In genomic region chr3:42545284-42545900, GRCh38 we compare ENCODE assay signal across 2 cellular contexts.
TF ChIP-seq lines count a peak whose summit lies in the region.

No MANE protein-coding gene starts in this region.

TF ChIP-seq in endothelial cell of umbilical vein, 7 proteins besides CTCF, POLR2A, EP300 and RAD21:
- TF ChIP-seq JUN (IDR thresholded peaks at IDR 0.05; ENCODE audit: borderline replicate concordance, insufficient read depth, insufficient read length, low read depth) (no peak), EZH2 (IDR thresholded peaks at IDR 0.05; ENCODE audit: borderline replicate concordance, low read depth, low read length, severe bottlenecking) (no peak), FOS (IDR thresholded peaks at IDR 0.05; ENCODE audit: borderline replicate concordance, insufficient read depth, low read length) (no peak), MAX (IDR thresholded peaks at IDR 0.05; ENCODE audit: insufficient read depth, insufficient read length) (no peak), GATA2 (IDR thresholded peaks at IDR 0.05; ENCODE audit: insufficient read depth, insufficient read length, low read depth, low read length) (no peak), POLR2AphosphoS5 (IDR thresholded peaks at IDR 0.05; ENCODE audit: insufficient read depth, low read depth, low read length) (no peak), MYC (IDR thresholded peaks at IDR 0.05; ENCODE audit: low read depth, low read length) (no peak)

TF ChIP-seq in HepG2, 621 proteins besides CTCF, POLR2A, EP300 and RAD21:
- TF ChIP-seq ZBTB34 (CRISPR knock-in tag; IDR thresholded peaks at IDR 0.05), result no peak
- no peak for TF ChIP-seq ZNF234 (CRISPR knock-in tag; conservative IDR thresholded peaks at IDR 0.05)
- no peak for TF ChIP-seq ETV6 (CRISPR knock-in tag; conservative IDR thresholded peaks at IDR 0.05)
- no peak for TF ChIP-seq PRMT3 (CRISPR knock-in tag; IDR thresholded peaks at IDR 0.05; ENCODE audit: borderline replicate concordance, low read depth)
- no peak for TF ChIP-seq ZNF580 (CRISPR knock-in tag; IDR thresholded peaks at IDR 0.05; ENCODE audit: borderline replicate concordance, low read depth)
- TF ChIP-seq UBTF (CRISPR knock-in tag; IDR thresholded peaks at IDR 0.05), result no peak
- TF ChIP-seq ZBTB38 (CRISPR knock-in tag; IDR thresholded peaks at IDR 0.05), result no peak
- TF ChIP-seq, protein P1, sequence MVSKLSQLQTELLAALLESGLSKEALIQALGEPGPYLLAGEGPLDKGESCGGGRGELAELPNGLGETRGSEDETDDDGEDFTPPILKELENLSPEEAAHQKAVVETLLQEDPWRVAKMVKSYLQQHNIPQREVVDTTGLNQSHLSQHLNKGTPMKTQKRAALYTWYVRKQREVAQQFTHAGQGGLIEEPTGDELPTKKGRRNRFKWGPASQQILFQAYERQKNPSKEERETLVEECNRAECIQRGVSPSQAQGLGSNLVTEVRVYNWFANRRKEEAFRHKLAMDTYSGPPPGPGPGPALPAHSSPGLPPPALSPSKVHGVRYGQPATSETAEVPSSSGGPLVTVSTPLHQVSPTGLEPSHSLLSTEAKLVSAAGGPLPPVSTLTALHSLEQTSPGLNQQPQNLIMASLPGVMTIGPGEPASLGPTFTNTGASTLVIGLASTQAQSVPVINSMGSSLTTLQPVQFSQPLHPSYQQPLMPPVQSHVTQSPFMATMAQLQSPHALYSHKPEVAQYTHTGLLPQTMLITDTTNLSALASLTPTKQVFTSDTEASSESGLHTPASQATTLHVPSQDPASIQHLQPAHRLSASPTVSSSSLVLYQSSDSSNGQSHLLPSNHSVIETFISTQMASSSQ (IDR thresholded peaks at IDR 0.05; ENCODE audit: low read depth), result no peak
- TF ChIP-seq, protein P1 (CRISPR knock-in tag; IDR thresholded peaks at IDR 0.05; ENCODE audit: borderline replicate concordance), result no peak
- TF ChIP-seq ZBTB3 (CRISPR knock-in tag; IDR thresholded peaks at IDR 0.05; ENCODE audit: borderline replicate concordance, low read depth), result no peak
- TF ChIP-seq TCF12 (IDR thresholded peaks at IDR 0.05), result no peak
- TF ChIP-seq TCF12 (CRISPR knock-in tag; IDR thresholded peaks at IDR 0.05), result no peak
- no peak for TF ChIP-seq ZNF17 (CRISPR knock-in tag; IDR thresholded peaks at IDR 0.05)
- no peak for TF ChIP-seq MAFF (IDR thresholded peaks at IDR 0.05; ENCODE audit: low read depth, low read length)
- no peak for TF ChIP-seq ZSCAN25 (CRISPR knock-in tag; IDR thresholded peaks at IDR 0.05)
- TF ChIP-seq ZBTB21 (CRISPR knock-in tag; IDR thresholded peaks at IDR 0.05), result no peak
- TF ChIP-seq RFXANK (CRISPR knock-in tag; IDR thresholded peaks at IDR 0.05), result no peak
- no peak for TF ChIP-seq CHCHD3 (CRISPR knock-in tag; IDR thresholded peaks at IDR 0.05)
- no peak for TF ChIP-seq ZNF326 (CRISPR knock-in tag; IDR thresholded peaks at IDR 0.05; ENCODE audit: borderline replicate concordance)
- TF ChIP-seq, protein P2, sequence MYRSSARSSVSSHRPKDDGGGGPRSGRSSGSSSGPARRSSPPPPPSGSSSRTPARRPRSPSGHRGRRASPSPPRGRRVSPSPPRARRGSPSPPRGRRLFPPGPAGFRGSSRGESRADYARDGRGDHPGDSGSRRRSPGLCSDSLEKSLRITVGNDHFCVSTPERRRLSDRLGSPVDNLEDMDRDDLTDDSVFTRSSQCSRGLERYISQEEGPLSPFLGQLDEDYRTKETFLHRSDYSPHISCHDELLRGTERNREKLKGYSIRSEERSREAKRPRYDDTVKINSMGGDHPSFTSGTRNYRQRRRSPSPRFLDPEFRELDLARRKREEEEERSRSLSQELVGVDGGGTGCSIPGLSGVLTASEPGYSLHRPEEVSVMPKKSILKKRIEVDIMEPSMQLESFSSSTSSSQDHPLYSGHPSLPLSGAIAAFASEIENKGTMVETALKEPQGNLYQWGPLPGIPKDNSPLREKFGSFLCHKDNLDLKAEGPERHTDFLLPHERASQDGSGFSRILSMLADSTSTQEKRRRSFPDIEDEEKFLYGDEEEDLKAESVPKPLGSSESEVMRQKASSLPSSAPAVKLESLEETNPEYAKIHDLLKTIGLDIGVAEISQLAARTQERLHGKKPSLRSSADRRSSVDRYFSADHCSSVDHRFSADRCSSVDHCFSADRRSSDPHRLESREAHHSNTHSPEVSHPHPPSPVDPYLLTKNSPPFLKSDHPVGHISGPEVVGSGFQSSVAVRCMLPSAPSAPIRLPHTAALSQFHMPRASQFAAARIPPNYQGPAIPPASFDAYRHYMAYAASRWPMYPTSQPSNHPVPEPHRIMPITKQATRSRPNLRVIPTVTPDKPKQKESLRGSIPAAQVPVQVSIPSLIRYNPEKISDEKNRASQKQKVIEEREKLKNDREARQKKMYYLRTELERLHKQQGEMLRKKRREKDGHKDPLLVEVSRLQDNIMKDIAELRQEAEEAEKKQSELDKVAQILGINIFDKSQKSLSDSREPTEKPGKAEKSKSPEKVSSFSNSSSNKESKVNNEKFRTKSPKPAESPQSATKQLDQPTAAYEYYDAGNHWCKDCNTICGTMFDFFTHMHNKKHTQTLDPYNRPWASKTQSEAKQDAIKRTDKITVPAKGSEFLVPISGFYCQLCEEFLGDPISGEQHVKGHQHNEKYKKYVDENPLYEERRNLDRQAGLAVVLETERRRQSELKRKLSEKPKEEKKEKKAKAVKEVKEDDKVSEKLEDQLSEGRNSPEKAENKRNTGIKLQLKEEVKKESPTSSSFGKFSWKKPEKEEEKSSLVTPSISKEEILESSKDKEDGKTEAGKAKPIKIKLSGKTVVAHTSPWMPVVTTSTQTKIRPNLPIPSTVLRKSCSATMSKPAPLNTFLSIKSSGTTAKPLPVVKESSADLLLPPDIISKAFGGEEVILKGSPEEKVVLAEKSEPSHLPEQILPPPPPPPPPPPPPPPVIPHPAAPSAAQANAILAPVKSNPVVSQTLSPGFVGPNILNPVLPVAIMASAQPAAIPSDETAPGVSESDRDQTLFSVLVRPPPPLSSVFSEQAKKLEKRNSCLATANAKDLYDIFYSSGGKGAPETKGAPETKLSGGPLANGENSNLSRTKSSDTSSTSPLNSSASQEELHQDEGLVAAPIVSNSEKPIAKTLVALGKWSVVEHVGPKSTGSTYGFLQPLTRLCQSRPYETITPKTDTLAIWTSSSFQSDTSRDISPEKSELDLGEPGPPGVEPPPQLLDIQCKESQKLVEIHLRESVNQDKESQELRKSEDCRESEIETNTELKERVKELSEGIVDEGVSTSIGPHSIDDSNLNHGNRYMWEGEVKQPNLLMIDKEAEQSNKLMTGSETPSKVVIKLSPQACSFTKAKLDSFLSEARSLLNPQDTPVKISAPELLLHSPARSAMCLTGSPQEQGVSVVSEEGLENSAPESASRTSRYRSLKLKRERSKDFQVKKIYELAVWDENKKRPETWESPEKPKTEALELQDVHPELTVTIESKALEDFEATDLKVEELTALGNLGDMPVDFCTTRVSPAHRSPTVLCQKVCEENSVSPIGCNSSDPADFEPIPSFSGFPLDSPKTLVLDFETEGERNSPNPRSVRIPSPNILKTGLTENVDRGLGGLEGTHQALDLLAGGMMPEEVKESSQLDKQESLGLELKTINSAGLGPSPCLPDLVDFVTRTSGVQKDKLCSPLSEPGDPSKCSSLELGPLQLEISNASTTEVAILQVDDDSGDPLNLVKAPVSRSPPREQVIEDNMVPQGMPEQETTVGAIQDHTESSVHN (CRISPR knock-in tag; IDR thresholded peaks at IDR 0.05), result no peak
- no peak for TF ChIP-seq ZNF446 (CRISPR knock-in tag; IDR thresholded peaks at IDR 0.05)
